16 cellular contexts compared by ENCODE assay signal in the genomic region with DNA sequence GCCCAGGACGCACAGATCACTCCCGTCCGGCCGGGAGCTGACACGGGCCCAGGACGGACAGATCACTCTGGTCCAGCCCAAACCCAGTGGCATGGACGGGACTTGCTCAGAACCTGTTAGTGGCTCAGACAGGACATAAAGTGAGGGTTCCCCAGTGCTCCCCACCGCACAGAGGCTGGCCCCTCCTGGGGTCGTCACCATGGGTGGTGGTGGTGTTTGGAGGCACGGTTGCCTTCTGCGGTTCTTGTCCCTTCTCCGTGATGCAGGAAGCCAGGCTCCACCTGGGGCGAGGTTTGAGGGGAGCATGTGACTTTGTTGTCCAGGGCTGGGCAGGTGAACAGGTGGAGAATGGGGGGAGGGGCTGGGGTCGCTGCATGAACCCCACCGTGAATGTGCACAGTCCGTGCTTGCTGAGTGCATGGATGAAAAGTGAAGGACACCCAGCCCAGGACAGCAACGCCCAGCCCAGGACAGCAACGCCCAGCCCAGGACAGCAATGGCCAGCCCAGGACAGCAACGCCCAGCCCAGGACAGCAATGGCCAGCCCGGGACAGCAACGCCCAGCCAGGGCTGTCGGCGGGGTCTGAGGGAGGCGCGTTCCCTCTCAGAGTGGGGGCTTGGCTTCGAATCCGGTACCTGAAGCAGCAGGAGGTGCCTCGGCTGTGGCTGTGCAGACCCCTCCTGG. TPM values are rescaled to one million over a fixed set of nuclear protein-coding genes. Genes with fewer than 3 reads are reported as not detected.
DNase-seq lines count a peak whose midpoint lies in the region; ATAC-seq, FAIRE-seq and TF ChIP-seq lines count a peak whose summit lies in the region.
"Had no signal": no experiment of that assay in that cellular context is flagged by ENCODE, and none has a peak within 500 bp of the region (broad histone marks: within the 10 kb centered on the region; RNA-seq: fewer than 3 reads in every experiment).

No MANE protein-coding gene starts in this region.

- H3K4me3 ChIP-seq in right cardiac atrium (ENCODE audit: low read length) (no peak overlapping the region), heart left ventricle (no peak overlapping the region), prostate gland (no peak overlapping the region), MG63 (no peak overlapping the region)
- H3K4me3 ChIP-seq: BLaER1 treated with 17β-estradiol and CSF1 and Interleukin-3, amounts not matched to agents 10 nM and 100 nM; HAP-1 had no signal

- H3K4me1 ChIP-seq in right cardiac atrium (ENCODE audit: control insufficient read depth, insufficient read depth, low read length) (peaks cover 3% of the 10 kb centered on the region), heart left ventricle (peaks cover 0 to 26% (median 2%) of the 10 kb centered on the region in 12 donors), prostate gland (replicated peaks) (peaks cover 14% of the 10 kb centered on the region)
- H3K4me1 ChIP-seq: HAP-1 had no signal

- TF ChIP-seq POLR2A in heart left ventricle (IDR thresholded peaks at IDR 0.05) (no peak), prostate gland (IDR thresholded peaks at IDR 0.05) (no peak), H54 (IDR thresholded peaks at IDR 0.05; ENCODE audit: low read depth, low read length) (no peak)

- H3K27me3 ChIP-seq in right cardiac atrium (ENCODE audit: control insufficient read depth, insufficient read depth) (no peaks in the 10 kb centered on the region), heart left ventricle (no peaks in the 10 kb centered on the region), layer of hippocampus (ENCODE audit: control insufficient read depth, insufficient read depth, low read length) (no peaks in the 10 kb centered on the region), prostate gland (replicated peaks; ENCODE audit: insufficient read depth) (no peaks in the 10 kb centered on the region), MG63 (no peaks in the 10 kb centered on the region)

- FAIRE-seq in H54 (lab: Jason Lieb, UNC): no peak

- TF ChIP-seq CTCF in heart left ventricle (IDR thresholded peaks at IDR 0.05) (no peak), prostate gland (IDR thresholded peaks at IDR 0.05) (no peak)

- H3K27ac ChIP-seq in right cardiac atrium (ENCODE audit: low read length): no peak overlapping the region
- H3K27ac ChIP-seq in heart left ventricle: peak overlapping the region in 1 of 12 donors; percentile 38
- peak overlapping the region; percentile 73 for H3K27ac ChIP-seq in layer of hippocampus (ENCODE audit: low read depth, low read length)
- peak overlapping the region; percentile 19 to 63 for H3K27ac ChIP-seq in prostate gland
- H3K27ac ChIP-seq: BLaER1 treated with 17β-estradiol and CSF1 and Interleukin-3, amounts not matched to agents 10 nM and 100 nM had no signal

- H3K9me3 ChIP-seq in right cardiac atrium (ENCODE audit: control insufficient read depth, low read length): no peaks in the 10 kb centered on the region
- no peaks in the 10 kb centered on the region for H3K9me3 ChIP-seq in heart left ventricle
- H3K9me3 ChIP-seq in prostate gland: no peaks in the 10 kb centered on the region
- no peaks in the 10 kb centered on the region for H3K9me3 ChIP-seq in MG63
- H3K9me3 ChIP-seq: BLaER1 treated with 17β-estradiol and CSF1 and Interleukin-3, amounts not matched to agents 10 nM and 100 nM; HAP-1 had no signal

- DNase-seq in right cardiac atrium: peak in 2 of 3 donors; percentile 53 to 64
- DNase-seq in heart left ventricle: no peak
- no peak for DNase-seq in prostate gland (ENCODE audit: low spot score)
- no peak for DNase-seq in H54 (ENCODE audit: insufficient read length, low spot score)
- no peak for DNase-seq in MG63
- DNase-seq: 8988T, DMS53, NCI-H146, NCI-H226, NCI-H526 treated with DMSO at 0.1 percent for 48 hours, PC-3 had no signal

- 89% methylated on average over 28 of the region's 28 CpGs for WGBS in right cardiac atrium
- 94% methylated on average over 16 to 28 of the region's 28 CpGs for WGBS in heart left ventricle, 4 donors
- 95% methylated on average over 28 of the region's 28 CpGs for WGBS in prostate gland

- intact Hi-C loops in right cardiac atrium (cut with DNase I): no loop called here
- intact Hi-C loops in heart left ventricle (cut with DNase I): no loop called here
- intact Hi-C loops in prostate gland (cut with DNase I): no loop called here

- peaks cover 0 to 25% (median 4%) of the 10 kb centered on the region in 9 donors for H3K36me3 ChIP-seq in heart left ventricle
- no peaks in the 10 kb centered on the region for H3K36me3 ChIP-seq in prostate gland
- H3K36me3 ChIP-seq in MG63: peaks cover 10% of the 10 kb centered on the region
- H3K36me3 ChIP-seq: HAP-1 had no signal

- ATAC-seq in right cardiac atrium (no peak), heart left ventricle (no peak), GM19395 (IDR thresholded peaks at IDR 0.05; ENCODE audit: unreplicated experiment) (no peak), HG03159 (IDR thresholded peaks at IDR 0.05; ENCODE audit: unreplicated experiment) (no peak)
- ATAC-seq: PC-3 had no signal

RNA-seq across cellular contexts. Expression of gene FAM20C, which starts 26.7 kb away (rescaled TPM):
- 10 to 100 TPM; 25.3 to 46.3 (median 33.9) TPM for total RNA-seq in right cardiac atrium
- polyA plus RNA-seq in right cardiac atrium: 17.6 TPM
- 10 to 100 TPM; 16.7 to 52.0 (median 21.0) TPM for total RNA-seq in heart left ventricle
- polyA plus RNA-seq in heart left ventricle: 10 to 100 TPM; 11.1 to 21.0 TPM
- total RNA-seq in prostate gland: 10 to 100 TPM; 37.8 to 62.0 TPM
- 48.3 and 52.6 TPM in 2 replicates for total RNA-seq in MG63 (2014; rRNA removed; shearing (Covaris generic); ENCODE audit: low replicate concordance)

Comparison
In these comparisons a context has a peak if more than half of its experiments do, and no peak if none do; other contexts are left out.
1. DNase-seq: peak in right cardiac atrium (2 of 3); none in heart left ventricle (0 of 5), prostate gland (single experiment), H54 (single experiment) and MG63 (single experiment).